8 cellular contexts compared by ENCODE assay signal in genomic region chr19:1243768-1244692, GRCh38. TPM values are rescaled to one million over a fixed set of nuclear protein-coding genes. Genes with fewer than 3 reads are reported as not detected.
DNase-seq lines count a peak whose midpoint lies in the region; ATAC-seq, FAIRE-seq and TF ChIP-seq lines count a peak whose summit lies in the region.

No MANE protein-coding gene starts in this region.

- H3K4me1 ChIP-seq in SK-N-SH (ENCODE audit: control insufficient read depth in 1 of 2, insufficient read depth in 2 of 2, low read depth in 1 of 2, low read length in 1 of 2) (peaks cover 22 to 49% of the 10 kb centered on the region in 2 experiments; a peak in 3 of 4 replicates), parathyroid adenoma (peaks cover 40% of the 10 kb centered on the region), tibial nerve (peaks cover 5 to 89% (median 50%) of the 10 kb centered on the region in 4 donors)

- 61% methylated on average over 14 of the region's 33 CpGs for WGBS in SK-N-SH (ENCODE audit: low lambda C conversion rate)
- 36 to 44% methylated on average over 8 to 33 of the region's 33 CpGs for WGBS in tibial nerve, 2 donors

- FAIRE-seq in D721Med (lab: Jason Lieb, UNC): no peak

- peaks cover 42% of the 10 kb centered on the region for H3F3A ChIP-seq in SK-N-SH (replicated peaks; ENCODE audit: insufficient read depth)

- H3K9ac ChIP-seq in SK-N-SH (no peak overlapping the region), parathyroid adenoma (peak overlapping the region; percentile 63)

- peaks cover 15% of the 10 kb centered on the region for H3K27me3 Mint-ChIP-seq in activated naive CD4-positive, alpha-beta T cell treated with anti-CD3 and anti-CD28 coated beads, Interleukin-2, amount 10 ng/mL, durations not matched to agents 7 days and 5 days

- peak; percentile 83 for TF ChIP-seq RAD21 in SK-N-SH (IDR thresholded peaks at IDR 0.05; ENCODE audit: low read length)

- H3K4me1 Mint-ChIP-seq in activated naive CD4-positive, alpha-beta T cell treated with anti-CD3 and anti-CD28 coated beads, Interleukin-2, amount 10 ng/mL, durations not matched to agents 7 days and 5 days: peaks cover 40% of the 10 kb centered on the region

- H3K36me3 ChIP-seq in SK-N-SH (replicated peaks in 1 of 2; ENCODE audit: control insufficient read depth in 1 of 2, insufficient read depth in 2 of 2, low read length in 1 of 2) (no peaks in the 10 kb centered on the region), parathyroid adenoma (ENCODE audit: control insufficient read depth, insufficient read depth, low read length) (no peaks in the 10 kb centered on the region), tibial nerve (peaks cover 0 to 3% (median 0%) of the 10 kb centered on the region in 3 donors)

- peak overlapping the region; percentile 15 for H3K4me3 Mint-ChIP-seq in activated naive CD4-positive, alpha-beta T cell treated with anti-CD3 and anti-CD28 coated beads, Interleukin-2, amount 10 ng/mL, durations not matched to agents 7 days and 5 days

- peaks cover 5% of the 10 kb centered on the region for H3K36me3 Mint-ChIP-seq in activated naive CD4-positive, alpha-beta T cell treated with anti-CD3 and anti-CD28 coated beads, Interleukin-2, amount 10 ng/mL, durations not matched to agents 7 days and 5 days

- H3K79me2 ChIP-seq in SK-N-SH (ENCODE audit: insufficient read depth) (peaks cover 40% of the 10 kb centered on the region), parathyroid adenoma (no peaks in the 10 kb centered on the region)

- H3K4me3 ChIP-seq in SK-N-SH (ENCODE audit: low read depth in 2 of 2, low read length in 1 of 2) (peak overlapping the region in 1 of 2 experiments; percentile 33; a peak in 1 of 4 replicates), parathyroid adenoma (ENCODE audit: low read depth, low read length) (peak overlapping the region; percentile 39), tibial nerve (peak overlapping the region in 3 of 4 donors; percentile 9 to 19 (median 14))

- CTCF ChIA-PET in SK-N-SH (lab: Yijun Ruan, JAX): interaction anchor here (0.6 to 9.7 kb wide), 51 partner anchors 8 to 660 kb away, joined by 3 to 594 read pairs (median 4); partner anchors contain the start of genes ABCA7, APC2, CFD and CIRBP
- CTCF ChIA-PET in activated naive CD4-positive, alpha-beta T cell treated with anti-CD3 and anti-CD28 coated beads, Interleukin-2, amount 10 ng/mL, durations not matched to agents 7 days and 5 days (lab: Charles Lee): interaction anchor here (0.5 to 7.7 kb wide), 26 partner anchors 9 to 1816 kb away, joined by 3 to 295 read pairs (median 4); partner anchors contain the start of genes ABCA7, CIRBP, FAM174C and WDR18

- 0 out of 2 replicates have a peak, but pooled peaks cover 6% of the 10 kb centered on the region for H4K20me1 ChIP-seq in SK-N-SH (ENCODE audit: insufficient read depth)

- POLR2A ChIA-PET in SK-N-SH (lab: Yijun Ruan, JAX): interaction anchor here (0.6 to 2.9 kb wide), 13 partner anchors 9 to 643 kb away, joined by 3 to 110 read pairs (median 5); partner anchors contain the start of genes CIRBP and FAM174C

- H3K9me3 ChIP-seq in SK-N-SH (no peaks in the 10 kb centered on the region), parathyroid adenoma (ENCODE audit: control insufficient read depth, low read length) (no peaks in the 10 kb centered on the region), tibial nerve (no peaks in the 10 kb centered on the region)

- H3K4me2 ChIP-seq in SK-N-SH (peak overlapping the region; percentile 99), parathyroid adenoma (ENCODE audit: low read length) (peak overlapping the region; percentile 59)

- H2AFZ ChIP-seq in SK-N-SH (ENCODE audit: low read depth): no peak overlapping the region
- no peak overlapping the region for H2AFZ ChIP-seq in parathyroid adenoma

- H3K27ac Mint-ChIP-seq in activated naive CD4-positive, alpha-beta T cell treated with anti-CD3 and anti-CD28 coated beads, Interleukin-2, amount 10 ng/mL, durations not matched to agents 7 days and 5 days: peak overlapping the region; percentile 84

- DNase-seq in D721Med (ENCODE audit: insufficient read length, low spot score): peak; percentile 96
- peak; percentile 99 for DNase-seq in HuH-7.5 (ENCODE audit: low spot score)
- DNase-seq in SK-N-SH: peak; percentile 86
- DNase-seq in activated naive CD4-positive, alpha-beta T cell treated with anti-CD3 and anti-CD28 coated beads, Interleukin-2, amount 10 ng/mL, durations not matched to agents 7 days and 5 days: peak; percentile 89
- DNase-seq in germinal center (ENCODE audit: low spot score): peak; percentile 89
- peak in 1 of 2 donors; percentile 75 for DNase-seq in tibial nerve (ENCODE audit: low spot score in 2 of 2)

- no peak for TF ChIP-seq EP300 in SK-N-SH (IDR thresholded peaks at IDR 0.05; ENCODE audit: borderline replicate concordance in 1 of 2, low read depth in 1 of 2, low read length in 1 of 2)
- TF ChIP-seq EP300 in tibial nerve (IDR thresholded peaks at IDR 0.05): peak in 1 of 2 donors; percentile 53

- TF ChIP-seq POLR2A in tibial nerve (IDR thresholded peaks at IDR 0.05): no peak

- H3K9me3 Mint-ChIP-seq in activated naive CD4-positive, alpha-beta T cell treated with anti-CD3 and anti-CD28 coated beads, Interleukin-2, amount 10 ng/mL, durations not matched to agents 7 days and 5 days: no peaks in the 10 kb centered on the region

- H3K27me3 ChIP-seq in SK-N-SH (ENCODE audit: insufficient read depth) (no peaks in the 10 kb centered on the region), parathyroid adenoma (ENCODE audit: control insufficient read depth, insufficient read depth, low read length) (no peaks in the 10 kb centered on the region), tibial nerve (no peaks in the 10 kb centered on the region)

- H3K9me2 ChIP-seq in SK-N-SH: no peaks in the 10 kb centered on the region

- ATAC-seq in HG03196 (IDR thresholded peaks at IDR 0.05; ENCODE audit: unreplicated experiment): no peak

- TF ChIP-seq CTCF in D721Med (IDR thresholded peaks at IDR 0.05; ENCODE audit: insufficient read depth, missing control alignments) (peak; percentile 68), SK-N-SH (IDR thresholded peaks at IDR 0.05) (peak; percentile 86), parathyroid adenoma (IDR thresholded peaks at IDR 0.05) (peak; percentile 98), tibial nerve (IDR thresholded peaks at IDR 0.05) (peak; percentile 96 to 100 (median 97))

- H3K27ac ChIP-seq in SK-N-SH (ENCODE audit: low read depth in 2 of 2, low read length in 1 of 2) (peak overlapping the region; percentile 47 to 50; a peak in 2 of 4 replicates), parathyroid adenoma (peak overlapping the region; percentile 98), tibial nerve (peak overlapping the region; percentile 90 to 99 (median 99))

TF ChIP-seq in SK-N-SH, 30 proteins besides CTCF, POLR2A, EP300 and RAD21 (continues in another document):
- TF ChIP-seq PBX3 (IDR thresholded peaks at IDR 0.05) (no peak), JUND (IDR thresholded peaks at IDR 0.05) (no peak), NFIC (IDR thresholded peaks at IDR 0.05; ENCODE audit: borderline replicate concordance) (no peak), TAF1 (IDR thresholded peaks at IDR 0.05; ENCODE audit: borderline replicate concordance, low read depth, low read length) (no peak; the same call in 1 of the 2 replicates), RFX5 (IDR thresholded peaks at IDR 0.05; ENCODE audit: low read length) (no peak), TCF12 (IDR thresholded peaks at IDR 0.05) (no peak), EZH2phosphoT487 (IDR thresholded peaks at IDR 0.05; ENCODE audit: borderline replicate concordance, low read depth) (no peak), SMC3 (IDR thresholded peaks at IDR 0.05; ENCODE audit: low read depth, low read length) (peak; percentile 84), SIN3A (IDR thresholded peaks at IDR 0.05; ENCODE audit: borderline replicate concordance, low read depth, low read length) (peak; percentile 76; the same call in 1 of the 2 replicates), CHD2 (IDR thresholded peaks at IDR 0.05; ENCODE audit: low read length, partially characterized antibody) (peak; percentile 29)

RNA-seq across cellular contexts. Expression of gene ATP5F1D, which starts 2.5 kb away (rescaled TPM):
- 133 and 226 TPM in 2 replicates for polyA plus RNA-seq in SK-N-SH (2012; rRNA removed)
- polyA plus RNA-seq in SK-N-SH (2012; cell fraction: cytosol; rRNA removed): 114 and 155 TPM in 2 replicates
- 81.6 and 162 TPM in 2 replicates for polyA plus RNA-seq in SK-N-SH (2012; cell fraction: nucleus; rRNA removed)
- total RNA-seq in tibial nerve: 100 to 1,000 TPM in 3 of 4 donors, 10 to 100 TPM in 1; 67.5 to 140 (median 127) TPM

RNA-seq across cellular contexts. Expression of gene MIDN, which starts 4.4 kb away (rescaled TPM):
- 8.2 and 13.9 TPM in 2 replicates for polyA plus RNA-seq in SK-N-SH (2012; rRNA removed)
- 6.8 and 9.9 TPM in 2 replicates for polyA plus RNA-seq in SK-N-SH (2012; cell fraction: cytosol; rRNA removed)
- 53.9 and 79.1 TPM in 2 replicates for polyA plus RNA-seq in SK-N-SH (2012; cell fraction: nucleus; rRNA removed)
- total RNA-seq in tibial nerve: 10 to 100 TPM; 17.4 to 51.9 (median 39.4) TPM

RNA-seq across cellular contexts. Expression of gene CBARP, which starts 6.2 kb away (rescaled TPM):
- polyA plus RNA-seq in SK-N-SH (2012; rRNA removed): 4.8 and 5.1 TPM in 2 replicates
- polyA plus RNA-seq in SK-N-SH (2012; cell fraction: cytosol; rRNA removed): 1.6 and 3.5 TPM in 2 replicates
- 25.2 and 37.7 TPM in 2 replicates for polyA plus RNA-seq in SK-N-SH (2012; cell fraction: nucleus; rRNA removed)
- total RNA-seq in tibial nerve: 1 to 10 TPM in 2 of 4 donors, under 1 TPM in 2; 0.22 to 3.9 (median 1.4) TPM

RNA-seq across cellular contexts. Expression of gene CIRBP, which starts 25.1 kb away (rescaled TPM):
- 762 and 857 TPM in 2 replicates for polyA plus RNA-seq in SK-N-SH (2012; rRNA removed)
- polyA plus RNA-seq in SK-N-SH (2012; cell fraction: cytosol; rRNA removed): 628 and 677 TPM in 2 replicates
- 2,521 and 3,638 TPM in 2 replicates for polyA plus RNA-seq in SK-N-SH (2012; cell fraction: nucleus; rRNA removed)
- 100 to 1,000 TPM; 389 to 640 (median 576) TPM for total RNA-seq in tibial nerve

RNA-seq across cellular contexts. Expression of gene FAM174C, which starts 31.3 kb away (rescaled TPM):
- 53.5 and 78.0 TPM in 2 replicates for polyA plus RNA-seq in SK-N-SH (2012; rRNA removed)
- polyA plus RNA-seq in SK-N-SH (2012; cell fraction: cytosol; rRNA removed): 35.5 and 51.2 TPM in 2 replicates
- 76.2 and 162 TPM in 2 replicates for polyA plus RNA-seq in SK-N-SH (2012; cell fraction: nucleus; rRNA removed)
- total RNA-seq in tibial nerve: 10 to 100 TPM; 25.5 to 80.7 (median 52.0) TPM

Comparison
In these comparisons a context has a peak if more than half of its experiments do, and no peak if none do; other contexts are left out.
1. H3K27ac ChIP-seq: peak in every context shown above with its lines; median percentile 99 in tibial nerve; 98 in parathyroid adenoma; 48 in SK-N-SH.